8 cellular contexts compared by ENCODE assay signal in genomic region chr14:45253070-45253753, GRCh38. TPM values are rescaled to one million over a fixed set of nuclear protein-coding genes. Genes with fewer than 3 reads are reported as not detected.
DNase-seq lines count a peak whose midpoint lies in the region; ATAC-seq and TF ChIP-seq lines count a peak whose summit lies in the region.

Gene MIS18BP1, minus strand, starts transcription at chr14:45253202. Its CDS starts 5,916 bp downstream, at chr14:45247286.

- H3K27ac Mint-ChIP-seq in WTC11 (peak within 1 kb of the TSS; percentile 95), immature natural killer cell (peak within 1 kb of the TSS; percentile 93 to 98 (median 96))

- POLR2A ChIA-PET in WTC11 (lab: Charles Lee) = no interaction called here

- TF ChIP-seq CTCF in AG09319 (IDR thresholded peaks at IDR 0.05; ENCODE audit: low read depth, low read length) = peak; percentile 68
- TF ChIP-seq CTCF in WTC11 (IDR thresholded peaks at IDR 0.05) = peak; percentile 57; the same call in 1 of the 2 replicates
- peak; percentile 52 for TF ChIP-seq CTCF in cardiac fibroblast (IDR thresholded peaks at IDR 0.05; ENCODE audit: low read depth, low read length)

- H3K4me1 Mint-ChIP-seq in WTC11 = peaks cover 24% of the 10 kb centered on the region
- peaks cover 36 to 44% of the 10 kb centered on the region in 2 donors for H3K4me1 Mint-ChIP-seq in immature natural killer cell

- in situ Hi-C loops in GM18951 (cut with MboI; ENCODE audit: low sequenced_read_pairs, unreplicated experiment) = loop anchor here (25.0 kb wide), 1 partner anchor 341 kb away; no protein-coding TSS in a partner anchor

- peak within 1 kb of the TSS; percentile 71 to 83 for H3K4me3 ChIP-seq in cardiac fibroblast (replicated peaks in 1 of 2; ENCODE audit: low read depth in 2 of 2, low read length in 2 of 2)

- H3K4me3 Mint-ChIP-seq in WTC11 = peak within 1 kb of the TSS; percentile 89
- peak within 1 kb of the TSS; percentile 91 to 98 (median 94) for H3K4me3 Mint-ChIP-seq in immature natural killer cell

- H3K9me3 Mint-ChIP-seq in WTC11 (peaks cover 11% of the 10 kb centered on the region), immature natural killer cell (peaks cover 0 to 17% (median 5%) of the 10 kb centered on the region in 6 donors)

- H3K27me3 Mint-ChIP-seq in WTC11 (ENCODE audit: low read depth) (peaks cover 6% of the 10 kb centered on the region; the same call in 1 of the 2 replicates), immature natural killer cell (ENCODE audit: low read depth in 3 of 3) (peaks cover 5 to 9% (median 8%) of the 10 kb centered on the region in 3 donors)

- DNase-seq in AG09319 (ENCODE audit: extremely low read depth, low read depth) = peak; percentile 88
- DNase-seq in NCI-H226 = peak; percentile 95
- peak; percentile 95 for DNase-seq in WTC11 (ENCODE audit: low spot score)
- DNase-seq in cardiac fibroblast (ENCODE audit: low read depth in 2 of 2) = peak; percentile 98
- DNase-seq in immature natural killer cell = peak; percentile 94 to 96 (median 96)
- peak; percentile 91 for DNase-seq in smooth muscle cell of the brain vasculature (ENCODE audit: low read depth, low spot score)

- CTCF ChIA-PET in WTC11 (lab: Charles Lee) = interaction anchor here (0.5 to 2.9 kb wide), 17 partner anchors 9 to 342 kb away, joined by 3 to 22 read pairs (median 4); partner anchors contain the start of genes FANCM and KLHL28

- H3K36me3 Mint-ChIP-seq in WTC11 (peaks cover 10% of the 10 kb centered on the region), immature natural killer cell (peaks cover 3% of the 10 kb centered on the region in 3 donors)

- peak; percentile 84 for TF ChIP-seq POLR2A in GM18951 (IDR thresholded peaks at IDR 0.05; ENCODE audit: extremely low read depth, insufficient read depth, insufficient read length)

- ATAC-seq in HG03196 (IDR thresholded peaks at IDR 0.05; ENCODE audit: unreplicated experiment) = peak; percentile 90
- peak; percentile 98 for ATAC-seq in WTC11

TF ChIP-seq in WTC11, 78 proteins besides CTCF, POLR2A, EP300 and RAD21 (continues in another document):
- TF ChIP-seq TEAD4 (CRISPR knock-in tag; IDR thresholded peaks at IDR 0.05) (no peak; the same call in 1 of the 2 replicates), ZNF671 (CRISPR knock-in tag; IDR thresholded peaks at IDR 0.05) (no peak), CBFB (CRISPR knock-in tag; IDR thresholded peaks at IDR 0.05; ENCODE audit: low read depth) (no peak), ATF6 (CRISPR knock-in tag; IDR thresholded peaks at IDR 0.05) (no peak), MAX (CRISPR knock-in tag; IDR thresholded peaks at IDR 0.05) (peak; percentile 96), E2F5 (CRISPR knock-in tag; IDR thresholded peaks at IDR 0.05) (no peak), ZNF416 (CRISPR knock-in tag; IDR thresholded peaks at IDR 0.05) (0 out of 2 replicates have a peak, but pooled peaks have one; percentile 28), ZNF512 (CRISPR knock-in tag; IDR thresholded peaks at IDR 0.05; ENCODE audit: borderline replicate concordance) (no peak), USF1 (CRISPR knock-in tag; IDR thresholded peaks at IDR 0.05) (no peak), ZSCAN18 (CRISPR knock-in tag; IDR thresholded peaks at IDR 0.05) (peak; percentile 6; the same call in 1 of the 2 replicates), ERG (CRISPR knock-in tag; IDR thresholded peaks at IDR 0.05) (no peak), NR3C1 (CRISPR knock-in tag; conservative IDR thresholded peaks at IDR 0.05; ENCODE audit: low read depth) (no peak), ZNF121 (CRISPR knock-in tag; IDR thresholded peaks at IDR 0.05) (no peak), CREM (CRISPR knock-in tag; IDR thresholded peaks at IDR 0.05) (no peak; the same call in 1 of the 2 replicates), NFYB (CRISPR knock-in tag; conservative IDR thresholded peaks at IDR 0.05; ENCODE audit: low read depth) (no peak; the same call in 1 of the 2 replicates), TCF7 (CRISPR knock-in tag; IDR thresholded peaks at IDR 0.05; ENCODE audit: low read depth) (no peak), CREB1 (CRISPR knock-in tag; IDR thresholded peaks at IDR 0.05) (no peak), SP1 (CRISPR knock-in tag; conservative IDR thresholded peaks at IDR 0.05) (peak; percentile 53; the same call in 1 of the 2 replicates), OVOL2 (CRISPR knock-in tag; IDR thresholded peaks at IDR 0.05; ENCODE audit: borderline replicate concordance) (no peak), NFE2L1 (CRISPR knock-in tag; IDR thresholded peaks at IDR 0.05) (0 out of 2 replicates have a peak, but pooled peaks have one; percentile 21)

RNA-seq across cellular contexts. Expression of gene MIS18BP1, which starts in this region (rescaled TPM):
- 60.3 to 65.7 TPM (median 61.3 TPM) in 3 replicates for total RNA-seq in WTC11 (2021)
- 10 to 100 TPM in 2 of 3 donors, 1 to 10 TPM in 1; 9.7 to 31.9 (median 22.4) TPM for polyA plus RNA-seq in immature natural killer cell

Comparison
In these comparisons a context has a peak if more than half of its experiments do, and no peak if none do; other contexts are left out.
1. Peak in every context shown above with its lines: DNase-seq, ATAC-seq and H3K4me3 ChIP-seq.